In the genomic region with DNA sequence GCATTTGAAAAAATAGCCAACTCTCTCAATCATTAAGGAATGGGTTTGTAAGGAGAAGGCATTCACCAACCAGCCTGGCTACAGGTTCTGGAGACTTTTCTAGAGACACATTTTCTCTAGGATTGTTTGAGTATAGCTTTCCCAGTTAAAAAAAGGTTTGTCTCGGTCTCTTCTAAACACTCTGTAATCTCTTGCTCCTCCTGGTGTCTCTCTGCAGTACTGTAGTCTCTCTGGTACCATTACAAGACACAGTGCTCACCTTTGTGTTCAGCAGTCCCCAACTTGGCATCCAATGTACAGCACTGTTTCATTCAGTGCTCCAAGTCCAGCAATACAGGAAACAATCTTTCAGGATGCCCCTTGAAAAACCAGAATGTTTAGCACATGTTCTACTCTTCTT, we compare ENCODE assay signal across 10 cellular contexts.
A peak's percentile ranks its signal among the peaks of the same experiment; 100 is the strongest.
DNase-seq lines count a peak whose midpoint lies in the region; TF ChIP-seq lines count a peak whose summit lies in the region.
"Had no signal": no experiment of that assay in that cellular context is flagged by ENCODE, and none has a peak within 500 bp of the region (broad histone marks: within the 10 kb centered on the region; RNA-seq: fewer than 3 reads in every experiment).

No MANE protein-coding gene starts in this region.

- H3K4me3 Mint-ChIP-seq in progenitor cell of endocrine pancreas (ENCODE audit: low read depth) = no peak overlapping the region
- H3K4me3 Mint-ChIP-seq: activated B cell treated with CpG ODN at 0.5 μM for 24 hours had no signal

- H3K9ac ChIP-seq in MM.1S (ENCODE audit: low read length) (no peak overlapping the region), colonic mucosa (ENCODE audit: low read depth in 2 of 2, low read length in 2 of 2) (no peak overlapping the region)

- no peaks in the 10 kb centered on the region for H3K4me1 ChIP-seq in MM.1S (ENCODE audit: low read length)
- H3K4me1 ChIP-seq in colonic mucosa = no peaks in the 10 kb centered on the region
- H3K4me1 ChIP-seq: thyroid gland had no signal

- H3K27ac ChIP-seq in MM.1S (ENCODE audit: low read length) (no peak overlapping the region), colonic mucosa (no peak overlapping the region)
- H3K27ac ChIP-seq: thyroid gland had no signal

- peaks cover 9% of the 10 kb centered on the region for H3K9me3 Mint-ChIP-seq in progenitor cell of endocrine pancreas (ENCODE audit: low read depth)

- H3K9me3 ChIP-seq in MM.1S (replicated peaks; ENCODE audit: insufficient read depth, low read length) (no peaks in the 10 kb centered on the region), colonic mucosa (no peaks in the 10 kb centered on the region)
- H3K9me3 ChIP-seq: thyroid gland had no signal

- no peak overlapping the region for H3K4me2 ChIP-seq in MM.1S (ENCODE audit: low read depth, low read length)

- no peaks in the 10 kb centered on the region for H3K79me2 ChIP-seq in MM.1S (ENCODE audit: low read length)

- H3K36me3 ChIP-seq in MM.1S (replicated peaks; ENCODE audit: insufficient read depth, low read length) (no peaks in the 10 kb centered on the region), colonic mucosa (no peaks in the 10 kb centered on the region)
- H3K36me3 ChIP-seq: thyroid gland had no signal

- H3K4me1 Mint-ChIP-seq in progenitor cell of endocrine pancreas (ENCODE audit: low read depth) = no peaks in the 10 kb centered on the region
- H3K4me1 Mint-ChIP-seq: activated B cell treated with CpG ODN at 0.5 μM for 24 hours had no signal

- no peak overlapping the region for H3K27ac Mint-ChIP-seq in progenitor cell of endocrine pancreas
- H3K27ac Mint-ChIP-seq: activated B cell treated with CpG ODN at 0.5 μM for 24 hours had no signal

- H2AFZ ChIP-seq in MM.1S (ENCODE audit: low read length) = no peak overlapping the region

- no peaks in the 10 kb centered on the region for H4K20me1 ChIP-seq in MM.1S (ENCODE audit: insufficient read depth, low read length)

- H3K4me3 ChIP-seq in MM.1S (ENCODE audit: low read length) (no peak overlapping the region), epithelial cell of esophagus (ENCODE audit: low read length) (no peak overlapping the region), colonic mucosa (no peak overlapping the region)
- H3K4me3 ChIP-seq: thyroid gland had no signal

- DNase-seq in NCI-H82 (lab: John Stamatoyannopoulos, UW) (peak; percentile 24), NCI-H82 treated with DMSO at 0.1 percent for 48 hours (lab: John Stamatoyannopoulos, UW; ENCODE audit: unreplicated experiment) (no peak), MM.1S (no peak), epithelial cell of esophagus (ENCODE audit: low read depth) (peak; percentile 40), progenitor cell of endocrine pancreas (ENCODE audit: low spot score, unreplicated experiment) (no peak), colonic mucosa (no peak), NCI-H1694 (lab: John Stamatoyannopoulos, UW) (no peak), NCI-H1694 treated with DMSO at 0.1 percent for 48 hours (lab: John Stamatoyannopoulos, UW) (no peak)
- DNase-seq: activated B cell treated with CpG ODN at 0.5 μM for 24 hours, thyroid gland had no signal

- H3K27me3 ChIP-seq in MM.1S (replicated peaks; ENCODE audit: insufficient read depth, low read length) = no peaks in the 10 kb centered on the region
- H3K27me3 ChIP-seq in colonic mucosa = no peaks in the 10 kb centered on the region
- H3K27me3 ChIP-seq: thyroid gland had no signal

- H3F3A ChIP-seq in MM.1S (ENCODE audit: insufficient read depth, low read length) = no peaks in the 10 kb centered on the region

- no peaks in the 10 kb centered on the region for H3K9me2 ChIP-seq in MM.1S (replicated peaks; ENCODE audit: insufficient read depth, low read length)

- TF ChIP-seq CTCF in MM.1S (IDR thresholded peaks at IDR 0.05; ENCODE audit: low read length) (peak; percentile 34), epithelial cell of esophagus (IDR thresholded peaks at IDR 0.05; ENCODE audit: insufficient read depth, low read depth, low read length, missing control alignments) (peak; percentile 62), progenitor cell of endocrine pancreas (IDR thresholded peaks at IDR 0.05; ENCODE audit: unreplicated experiment) (peak; percentile 29), colonic mucosa (IDR thresholded peaks at IDR 0.05) (no peak)

- intact Hi-C loops in colonic mucosa (cut with DNase I) = no loop called here

- no peaks in the 10 kb centered on the region for H3K27me3 Mint-ChIP-seq in progenitor cell of endocrine pancreas
- H3K27me3 Mint-ChIP-seq: activated B cell treated with CpG ODN at 0.5 μM for 24 hours had no signal

- H3K36me3 Mint-ChIP-seq in progenitor cell of endocrine pancreas (ENCODE audit: insufficient read depth) = no peaks in the 10 kb centered on the region

Comparison
In these comparisons a context has a peak if more than half of its experiments do, and no peak if none do; other contexts are left out.
1. DNase-seq: peak in NCI-H82 (single experiment) and epithelial cell of esophagus (single experiment); none in NCI-H82 treated with DMSO at 0.1 percent for 48 hours (single experiment), MM.1S (single experiment), progenitor cell of endocrine pancreas (single experiment), colonic mucosa (single experiment), NCI-H1694 (single experiment) and NCI-H1694 treated with DMSO at 0.1 percent for 48 hours (single experiment).